In the genomic region with DNA sequence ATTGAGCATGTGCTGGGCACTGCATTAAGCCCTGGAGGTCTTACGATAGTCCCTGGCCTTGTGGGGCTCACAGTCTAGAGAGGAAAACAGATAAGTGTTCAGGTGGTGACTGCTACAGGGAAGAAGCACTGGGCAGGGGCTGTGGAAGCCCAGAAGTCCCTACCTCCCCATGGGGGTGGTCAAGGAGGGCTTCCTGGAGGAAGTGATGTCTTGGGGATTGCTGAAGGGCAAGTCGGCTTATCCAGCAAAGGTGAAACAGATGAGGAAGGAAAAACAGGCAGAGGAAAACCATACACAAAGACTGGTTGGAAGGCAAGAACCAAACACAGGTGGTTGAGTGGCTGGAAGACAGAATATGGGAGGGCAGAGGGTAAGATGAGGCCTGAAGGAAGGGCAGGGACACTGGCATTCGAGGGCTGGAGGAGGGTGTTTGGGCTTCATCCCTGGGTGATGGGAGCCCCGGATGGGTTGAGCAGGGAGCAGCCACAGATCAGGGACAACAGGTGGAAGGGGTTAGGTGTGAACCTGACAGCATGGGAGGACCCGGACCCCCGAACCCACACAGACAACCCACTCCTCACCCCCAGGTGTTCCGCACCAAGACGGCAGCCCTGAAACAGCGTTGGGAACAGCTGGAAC, we compare ENCODE assay signal across 8 cellular contexts. TPM values are rescaled to one million over a fixed set of nuclear protein-coding genes. Genes with fewer than 3 reads are reported as not detected.
DNase-seq lines count a peak whose midpoint lies in the region; ATAC-seq, FAIRE-seq and TF ChIP-seq lines count a peak whose summit lies in the region.

No MANE protein-coding gene starts in this region.

- FAIRE-seq in A549 (lab: Jason Lieb, UNC) (no peak), H54 (lab: Jason Lieb, UNC) (no peak)

- no peak for TF ChIP-seq POLR2A in A549 (IDR thresholded peaks at IDR 0.05; ENCODE audit: low read length)
- no peak for TF ChIP-seq POLR2A in H54 (IDR thresholded peaks at IDR 0.05; ENCODE audit: low read depth, low read length)

- H3K79me2 ChIP-seq in mesendoderm (ENCODE audit: control insufficient read depth, insufficient read depth, low read length), result no peaks in the 10 kb centered on the region

- no peak overlapping the region for H3K18ac ChIP-seq in mesendoderm (ENCODE audit: low read length)

- H2BK15ac ChIP-seq in mesendoderm (replicated peaks; ENCODE audit: low read depth), result no peak overlapping the region

- no peak overlapping the region for H3K23ac ChIP-seq in mesendoderm (ENCODE audit: low read length)

- H3K4me3 Mint-ChIP-seq in activated naive CD8-positive, alpha-beta T cell treated with anti-CD3 and anti-CD28 coated beads, Interleukin-2, amount 50 U/mL, for 24 hours, result peak overlapping the region; percentile 72

- peaks cover 25% of the 10 kb centered on the region for H3K4me1 Mint-ChIP-seq in activated naive CD8-positive, alpha-beta T cell treated with anti-CD3 and anti-CD28 coated beads, Interleukin-2, amount 50 U/mL, for 24 hours

- H2BK120ac ChIP-seq in mesendoderm (ENCODE audit: low read depth, low read length), result no peak overlapping the region

- no peak overlapping the region for H3K27ac Mint-ChIP-seq in activated naive CD8-positive, alpha-beta T cell treated with anti-CD3 and anti-CD28 coated beads, Interleukin-2, amount 50 U/mL, for 24 hours

- no peaks in the 10 kb centered on the region for H3K27me3 ChIP-seq in HAP-1 (ENCODE audit: low read depth)
- peaks cover 2% of the 10 kb centered on the region for H3K27me3 ChIP-seq in mesendoderm (ENCODE audit: insufficient read depth, low read length, poor library complexity)

- H3K9me3 ChIP-seq in A549 (peaks cover 6% of the 10 kb centered on the region; the same call in 2 of the 3 replicates), HAP-1 (no peaks in the 10 kb centered on the region)

- H3K9ac ChIP-seq in mesendoderm (ENCODE audit: low read length), result no peak overlapping the region

- H4K8ac ChIP-seq in mesendoderm (ENCODE audit: low read depth, low read length), result no peak overlapping the region

- peaks cover 2% of the 10 kb centered on the region for H3K36me3 Mint-ChIP-seq in activated naive CD8-positive, alpha-beta T cell treated with anti-CD3 and anti-CD28 coated beads, Interleukin-2, amount 50 U/mL, for 24 hours (ENCODE audit: low read depth)

- H3K4me2 ChIP-seq in A549 (peak overlapping the region; percentile 93), mesendoderm (ENCODE audit: low read length) (peak overlapping the region; percentile 99)

- H3K27me3 Mint-ChIP-seq in activated naive CD8-positive, alpha-beta T cell treated with anti-CD3 and anti-CD28 coated beads, Interleukin-2, amount 50 U/mL, for 24 hours, result peaks cover 27% of the 10 kb centered on the region

- no peak overlapping the region for H3K4ac ChIP-seq in mesendoderm (ENCODE audit: low read depth, low read length)

- ATAC-seq in A549 (no peak), HG02840 (IDR thresholded peaks at IDR 0.05; ENCODE audit: low FRiP score, unreplicated experiment) (no peak), GM21576 (IDR thresholded peaks at IDR 0.05; ENCODE audit: unreplicated experiment) (no peak)
- ATAC-seq in activated naive CD8-positive, alpha-beta T cell treated with anti-CD3 and anti-CD28 coated beads, Interleukin-2, amount 50 U/mL, for 24 hours, result no peak

- no peak overlapping the region for H4K5ac ChIP-seq in mesendoderm (ENCODE audit: low read length)

- H3K9me3 Mint-ChIP-seq in activated naive CD8-positive, alpha-beta T cell treated with anti-CD3 and anti-CD28 coated beads, Interleukin-2, amount 50 U/mL, for 24 hours, result no peaks in the 10 kb centered on the region

- TF ChIP-seq CTCF in A549 (IDR thresholded peaks at IDR 0.05), result no peak

- H2BK5ac ChIP-seq in mesendoderm (ENCODE audit: low read length), result no peak overlapping the region

- in situ Hi-C loops in HAP-1 (cut with MboI; ENCODE audit: low sequenced_read_pairs), result no loop called here

- no peak overlapping the region for H2AK5ac ChIP-seq in mesendoderm (ENCODE audit: low read length)

- no peak for DNase-seq in A549 (ENCODE audit: low read depth in 1 of 2, low spot score in 1 of 2)
- DNase-seq in HAP-1 (ENCODE audit: low spot score in 2 of 2), result no peak
- DNase-seq in activated naive CD8-positive, alpha-beta T cell treated with anti-CD3 and anti-CD28 coated beads, Interleukin-2, amount 50 U/mL, for 24 hours, result no peak
- no peak for DNase-seq in mesendoderm
- no peak for DNase-seq in DMS 273 treated with DMSO at 0.1 percent for 48 hours (lab: John Stamatoyannopoulos, UW)
- no peak for DNase-seq in H54 (ENCODE audit: insufficient read length, low spot score)

- H3K27ac ChIP-seq in A549 (no peak overlapping the region), mesendoderm (ENCODE audit: low read depth, low read length) (no peak overlapping the region)

- H3K4me1 ChIP-seq in A549 (peaks cover 6% of the 10 kb centered on the region; the same call in 1 of the 3 replicates), HAP-1 (peaks cover 16% of the 10 kb centered on the region), mesendoderm (ENCODE audit: control insufficient read depth, low read depth, low read length) (peaks cover 2% of the 10 kb centered on the region)

- no peak for TF ChIP-seq RAD21 in A549 (conservative IDR thresholded peaks at IDR 0.05 in 1 of 2, IDR thresholded peaks at IDR 0.05 in 1 of 2)

- TF ChIP-seq EP300 in A549 (IDR thresholded peaks at IDR 0.05), result no peak

- no peak overlapping the region for H3K56ac ChIP-seq in mesendoderm (ENCODE audit: low read length)

- H3K4me3 ChIP-seq in A549 (peak overlapping the region; percentile 43), HAP-1 (peak overlapping the region; percentile 38), mesendoderm (ENCODE audit: low read length) (no peak overlapping the region)

- POLR2A ChIA-PET in A549 (lab: Yijun Ruan, JAX), result interaction anchor here (0.7 to 0.9 kb wide), 2 partner anchors 9 to 33 kb away, joined by 3 to 4 read pairs; partner anchors contain the start of genes DDX54 and RITA1

- CTCF ChIA-PET in A549 (lab: Yijun Ruan, JAX), result interaction anchor here (0.7 to 11.0 kb wide), 26 partner anchors 9 to 161 kb away, joined by 3 to 142 read pairs (median 6); partner anchors contain the start of gene DTX1

- no peaks in the 10 kb centered on the region for H3K79me1 ChIP-seq in mesendoderm (ENCODE audit: low read length)

- 54% methylated on average over 9 of the region's 9 CpGs for WGBS in A549 (ENCODE audit: missing lambda C conversion rate)
- no CpG with 5 or more reads among the region's 9 CpGs for WGBS in mesendoderm (ENCODE audit: extremely low coverage, insufficient coverage, low lambda C conversion rate)

- H3K36me3 ChIP-seq in HAP-1 (replicated peaks) (no peaks in the 10 kb centered on the region; the same call in none of the 2 replicates), mesendoderm (ENCODE audit: control insufficient read depth, insufficient read depth, low read length) (no peaks in the 10 kb centered on the region)

TF ChIP-seq in A549, 52 proteins besides CTCF, POLR2A, EP300 and RAD21:
- no peak for TF ChIP-seq MAFK (IDR thresholded peaks at IDR 0.05; ENCODE audit: partially characterized antibody)
- TF ChIP-seq HOXB13 (CRISPR knock-in tag; IDR thresholded peaks at IDR 0.05; ENCODE audit: low read depth), result no peak
- TF ChIP-seq, protein P1, sequence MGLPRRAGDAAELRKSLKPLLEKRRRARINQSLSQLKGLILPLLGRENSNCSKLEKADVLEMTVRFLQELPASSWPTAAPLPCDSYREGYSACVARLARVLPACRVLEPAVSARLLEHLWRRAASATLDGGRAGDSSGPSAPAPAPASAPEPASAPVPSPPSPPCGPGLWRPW (IDR thresholded peaks at IDR 0.05), result no peak
- TF ChIP-seq ZFP36 (IDR thresholded peaks at IDR 0.05; ENCODE audit: borderline replicate concordance, partially characterized antibody), result peak; percentile 85

RNA-seq across cellular contexts. Expression of gene CFAP73, which starts 2.8 kb away (rescaled TPM):
- not detected in 2 replicates for polyA plus RNA-seq in A549 (2011; rRNA removed)
- polyA plus RNA-seq in A549 (2012; cell fraction: cytosol; rRNA removed), result 0.04 and 0.06 TPM in 2 replicates
- polyA plus RNA-seq in A549 (2012; cell fraction: nucleus; rRNA removed), result 0.36 TPM in 1 of 2 replicates, not detected in the other
- polyA plus RNA-seq in A549 (2017; fragmentation: RNase III; extraction: RNeasy Plus Mini Kit Qiagen cat#74134 plus additional on column Dnase treatment), result 0.05 TPM in 1 of 3 replicates, not detected in the others
- not detected in 2 replicates for polyA minus RNA-seq in A549 (2011; rRNA and poly(A)+ RNA removed)
- 0.03 TPM for polyA plus RNA-seq in mesendoderm (2013, experiment 1 of 2)
- not detected for polyA plus RNA-seq in mesendoderm (2013, experiment 2 of 2)

RNA-seq across cellular contexts. Expression of gene RASAL1, which starts 16.8 kb away (rescaled TPM):
- 0.34 and 0.36 TPM in 2 replicates for polyA plus RNA-seq in A549 (2011; rRNA removed)
- polyA plus RNA-seq in A549 (2012; cell fraction: cytosol; rRNA removed), result 0.30 and 0.43 TPM in 2 replicates
- polyA plus RNA-seq in A549 (2012; cell fraction: nucleus; rRNA removed), result 0.94 and 1.2 TPM in 2 replicates
- polyA plus RNA-seq in A549 (2017; fragmentation: RNase III; extraction: RNeasy Plus Mini Kit Qiagen cat#74134 plus additional on column Dnase treatment), result 0.18 to 0.30 TPM (median 0.30 TPM) in 3 replicates
- polyA minus RNA-seq in A549 (2011; rRNA and poly(A)+ RNA removed), result 0.17 and 0.54 TPM in 2 replicates
- 1.3 TPM for polyA plus RNA-seq in mesendoderm (2013, experiment 1 of 2)
- polyA plus RNA-seq in mesendoderm (2013, experiment 2 of 2), result 1.2 TPM

RNA-seq across cellular contexts. Expression of gene DDX54, which starts 33.0 kb away (rescaled TPM):
- polyA plus RNA-seq in A549 (2011; rRNA removed), result 60.6 and 62.4 TPM in 2 replicates
- 88.2 and 92.3 TPM in 2 replicates for polyA plus RNA-seq in A549 (2012; cell fraction: cytosol; rRNA removed)
- 178 and 216 TPM in 2 replicates for polyA plus RNA-seq in A549 (2012; cell fraction: nucleus; rRNA removed)
- 55.9 to 64.5 TPM (median 62.2 TPM) in 3 replicates for polyA plus RNA-seq in A549 (2017; fragmentation: RNase III; extraction: RNeasy Plus Mini Kit Qiagen cat#74134 plus additional on column Dnase treatment)
- 57.6 and 76.8 TPM in 2 replicates for polyA minus RNA-seq in A549 (2011; rRNA and poly(A)+ RNA removed)
- polyA plus RNA-seq in mesendoderm (2013, experiment 1 of 2), result 78.4 TPM
- 78.6 TPM for polyA plus RNA-seq in mesendoderm (2013, experiment 2 of 2)

RNA-seq across cellular contexts. Expression of gene RITA1, which starts 33.2 kb away (rescaled TPM):
- polyA plus RNA-seq in A549 (2011; rRNA removed), result 16.7 and 18.6 TPM in 2 replicates
- polyA plus RNA-seq in A549 (2012; cell fraction: cytosol; rRNA removed), result 30.7 and 38.4 TPM in 2 replicates
- 20.3 and 23.4 TPM in 2 replicates for polyA plus RNA-seq in A549 (2012; cell fraction: nucleus; rRNA removed)
- polyA plus RNA-seq in A549 (2017; fragmentation: RNase III; extraction: RNeasy Plus Mini Kit Qiagen cat#74134 plus additional on column Dnase treatment), result 19.6 to 20.5 TPM (median 19.8 TPM) in 3 replicates
- polyA minus RNA-seq in A549 (2011; rRNA and poly(A)+ RNA removed), result 11.0 and 14.3 TPM in 2 replicates
- polyA plus RNA-seq in mesendoderm (2013, experiment 1 of 2), result 18.4 TPM
- polyA plus RNA-seq in mesendoderm (2013, experiment 2 of 2), result 18.4 TPM
